Comparison of ENCODE assay signal across 7 cellular contexts in the genomic region with DNA sequence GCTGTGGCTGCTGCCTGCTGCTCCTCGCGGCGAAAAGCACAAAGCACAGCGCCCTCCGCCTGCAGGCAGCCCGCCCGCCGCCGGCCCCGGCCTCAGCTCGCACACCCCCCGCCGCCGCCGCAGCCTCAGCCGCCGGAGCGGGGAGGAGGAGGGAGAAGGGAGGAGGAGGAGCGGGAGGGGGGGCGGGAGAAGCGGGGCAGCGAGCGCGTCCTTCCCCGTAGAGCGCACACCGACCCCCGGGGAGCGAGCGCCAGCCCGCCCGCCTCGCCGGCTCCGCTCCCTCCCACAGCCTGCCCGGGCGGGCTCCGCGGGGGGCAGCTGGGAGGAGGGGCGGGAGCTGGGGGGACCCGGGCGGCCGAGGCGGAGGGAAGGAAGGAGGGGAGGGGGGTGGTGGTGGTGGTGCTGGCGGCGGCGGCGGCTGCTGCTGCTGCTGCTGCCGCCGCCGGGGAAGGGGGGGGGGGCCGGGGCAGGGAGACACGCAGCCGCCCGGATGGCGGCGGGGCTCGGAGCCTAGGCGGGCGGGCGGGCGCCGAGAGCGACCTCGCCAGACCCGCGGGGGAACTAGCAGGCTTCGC. TPM values are rescaled to one million over a fixed set of nuclear protein-coding genes. Genes with fewer than 3 reads are reported as not detected.
DNase-seq lines count a peak whose midpoint lies in the region; ATAC-seq and TF ChIP-seq lines count a peak whose summit lies in the region.

A gene with protein sequence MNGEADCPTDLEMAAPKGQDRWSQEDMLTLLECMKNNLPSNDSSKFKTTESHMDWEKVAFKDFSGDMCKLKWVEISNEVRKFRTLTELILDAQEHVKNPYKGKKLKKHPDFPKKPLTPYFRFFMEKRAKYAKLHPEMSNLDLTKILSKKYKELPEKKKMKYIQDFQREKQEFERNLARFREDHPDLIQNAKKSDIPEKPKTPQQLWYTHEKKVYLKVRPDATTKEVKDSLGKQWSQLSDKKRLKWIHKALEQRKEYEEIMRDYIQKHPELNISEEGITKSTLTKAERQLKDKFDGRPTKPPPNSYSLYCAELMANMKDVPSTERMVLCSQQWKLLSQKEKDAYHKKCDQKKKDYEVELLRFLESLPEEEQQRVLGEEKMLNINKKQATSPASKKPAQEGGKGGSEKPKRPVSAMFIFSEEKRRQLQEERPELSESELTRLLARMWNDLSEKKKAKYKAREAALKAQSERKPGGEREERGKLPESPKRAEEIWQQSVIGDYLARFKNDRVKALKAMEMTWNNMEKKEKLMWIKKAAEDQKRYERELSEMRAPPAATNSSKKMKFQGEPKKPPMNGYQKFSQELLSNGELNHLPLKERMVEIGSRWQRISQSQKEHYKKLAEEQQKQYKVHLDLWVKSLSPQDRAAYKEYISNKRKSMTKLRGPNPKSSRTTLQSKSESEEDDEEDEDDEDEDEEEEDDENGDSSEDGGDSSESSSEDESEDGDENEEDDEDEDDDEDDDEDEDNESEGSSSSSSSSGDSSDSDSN (minus strand): TSS at position 40 of the 575 bp plus-strand sequence. CDS start 1,446 bp downstream, outside the sequence.

- no peaks in the 10 kb centered on the region for H3K36me3 ChIP-seq in mucosa of descending colon (ENCODE audit: low read depth)

- no peaks in the 10 kb centered on the region for H3K9me3 ChIP-seq in mucosa of descending colon

- H3K36me3 Mint-ChIP-seq in stimulated activated naive B cell treated with anti-CD40 and anti-IgM and Interleukin-4, amounts not matched to agents 10 μg/mL and 1 μg/mL and 100 μg/mL, for 72 hours, result peaks cover 23 to 36% of the 10 kb centered on the region in 2 donors

- H3K4me1 Mint-ChIP-seq in stimulated activated naive B cell treated with anti-CD40 and anti-IgM and Interleukin-4, amounts not matched to agents 10 μg/mL and 1 μg/mL and 100 μg/mL, for 72 hours, result peaks cover 35 to 56% of the 10 kb centered on the region in 2 donors

- H3K9me3 Mint-ChIP-seq in stimulated activated naive B cell treated with anti-CD40 and anti-IgM and Interleukin-4, amounts not matched to agents 10 μg/mL and 1 μg/mL and 100 μg/mL, for 72 hours, result no peaks in the 10 kb centered on the region

- no peaks in the 10 kb centered on the region for H3K27me3 Mint-ChIP-seq in stimulated activated naive B cell treated with anti-CD40 and anti-IgM and Interleukin-4, amounts not matched to agents 10 μg/mL and 1 μg/mL and 100 μg/mL, for 72 hours

- ATAC-seq in GM18511 (IDR thresholded peaks at IDR 0.05; ENCODE audit: unreplicated experiment) (peak; percentile 10), HG03135 (IDR thresholded peaks at IDR 0.05; ENCODE audit: unreplicated experiment) (peak; percentile 2), mucosa of descending colon (peak; percentile 9)
- peak; percentile 8 to 11 for ATAC-seq in stimulated activated naive B cell treated with anti-CD40 and anti-IgM and Interleukin-4, amounts not matched to agents 10 μg/mL and 1 μg/mL and 100 μg/mL, for 72 hours (replicated peaks)

- peak within 1 kb of the TSS; percentile 95 for H3K4me3 ChIP-seq in mucosa of descending colon

- DNase-seq in NCI-H748 treated with DMSO at 0.1 percent for 48 hours (lab: John Stamatoyannopoulos, UW), result peak; percentile 44
- DNase-seq in activated T-cell treated with anti-CD3 and anti-CD28 coated beads for 48 hours (ENCODE audit: low read depth), result peak; percentile 59
- peak; percentile 72 to 81 for DNase-seq in erythroblast (lab: John Stamatoyannopoulos, UW)
- DNase-seq in mucosa of descending colon, result peak; percentile 57 to 82 (median 79)
- no peak for DNase-seq in stimulated activated naive B cell treated with anti-CD40 and anti-IgM and Interleukin-4, amounts not matched to agents 10 μg/mL and 1 μg/mL and 100 μg/mL, for 72 hours

- TF ChIP-seq POLR2A in erythroblast (IDR thresholded peaks at IDR 0.05; ENCODE audit: low read length), result no peak

- intact Hi-C loops in mucosa of descending colon (cut with DNase I, micrococcal nuclease), result loop anchor here (5.0 to 10.0 kb wide), 2 partner anchors 108 to 115 kb away; no protein-coding TSS in a partner anchor

- H3K4me3 Mint-ChIP-seq in stimulated activated naive B cell treated with anti-CD40 and anti-IgM and Interleukin-4, amounts not matched to agents 10 μg/mL and 1 μg/mL and 100 μg/mL, for 72 hours, result peak within 1 kb of the TSS; percentile 88 to 94

- no peak for TF ChIP-seq CTCF in mucosa of descending colon (IDR thresholded peaks at IDR 0.05)

- H3K27ac Mint-ChIP-seq in stimulated activated naive B cell treated with anti-CD40 and anti-IgM and Interleukin-4, amounts not matched to agents 10 μg/mL and 1 μg/mL and 100 μg/mL, for 72 hours, result peak within 1 kb of the TSS; percentile 99

- H3K4me1 ChIP-seq in mucosa of descending colon (ENCODE audit: low read depth), result peaks cover 29% of the 10 kb centered on the region

RNA-seq across cellular contexts. Expression of the gene that starts here (rescaled TPM):
- 10 to 100 TPM; 68.6 to 88.4 (median 73.4) TPM for total RNA-seq in mucosa of descending colon
